Comparison of ENCODE assay signal across 1 cellular context in the genomic region with DNA sequence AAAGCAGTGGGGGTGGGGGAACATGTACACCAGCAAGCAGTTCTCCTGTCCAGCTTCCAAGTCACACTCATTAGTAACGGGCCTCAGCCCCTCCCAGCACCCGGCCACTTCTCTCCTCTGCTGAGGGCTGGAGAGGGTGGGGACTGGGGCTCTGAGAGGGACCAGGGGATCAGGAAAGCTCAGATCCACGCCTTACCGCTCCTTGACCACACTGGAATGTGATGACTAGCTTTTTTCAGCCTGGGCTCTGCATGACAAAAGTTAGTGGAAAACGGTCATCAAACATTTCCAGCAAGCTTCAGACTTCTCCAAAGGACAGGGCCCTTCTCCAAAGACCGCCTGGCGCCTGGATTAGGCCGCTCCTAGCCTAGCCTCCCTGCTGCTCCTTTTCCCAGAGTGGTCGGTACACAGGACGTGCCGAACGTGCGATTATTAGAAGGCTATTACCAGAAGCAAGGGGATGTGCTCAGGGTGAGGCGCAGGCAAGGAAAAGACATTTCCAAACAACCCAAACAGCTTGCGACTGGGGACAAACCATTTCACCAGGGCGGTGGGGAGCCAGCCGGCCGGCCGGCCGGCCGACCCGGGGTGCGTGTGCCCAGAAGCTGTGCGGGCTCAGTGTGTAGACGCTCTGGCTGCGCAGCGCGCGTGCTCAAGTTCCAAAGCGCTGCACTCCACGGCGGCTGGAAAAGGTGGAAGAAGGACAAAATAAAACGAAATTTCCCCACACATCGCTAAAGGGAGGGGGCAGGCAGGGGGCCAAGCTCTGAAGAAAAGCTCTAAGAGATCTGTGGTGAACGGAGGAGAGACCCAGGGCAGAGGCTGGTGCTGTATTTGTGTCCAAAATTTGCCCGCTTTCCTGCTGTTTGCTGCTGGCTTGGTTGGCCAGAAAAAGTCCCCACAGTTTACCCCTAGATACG.
TF ChIP-seq lines count a peak whose summit lies in the region.

No MANE protein-coding gene starts in this region.

TF ChIP-seq in HepG2, 621 proteins besides CTCF, POLR2A, EP300 and RAD21 (continued from another document and continues in another):
- no peak for TF ChIP-seq ZBTB40 (IDR thresholded peaks at IDR 0.05)
- TF ChIP-seq ZBTB40 (CRISPR knock-in tag; IDR thresholded peaks at IDR 0.05) = no peak
- TF ChIP-seq, protein P1, sequence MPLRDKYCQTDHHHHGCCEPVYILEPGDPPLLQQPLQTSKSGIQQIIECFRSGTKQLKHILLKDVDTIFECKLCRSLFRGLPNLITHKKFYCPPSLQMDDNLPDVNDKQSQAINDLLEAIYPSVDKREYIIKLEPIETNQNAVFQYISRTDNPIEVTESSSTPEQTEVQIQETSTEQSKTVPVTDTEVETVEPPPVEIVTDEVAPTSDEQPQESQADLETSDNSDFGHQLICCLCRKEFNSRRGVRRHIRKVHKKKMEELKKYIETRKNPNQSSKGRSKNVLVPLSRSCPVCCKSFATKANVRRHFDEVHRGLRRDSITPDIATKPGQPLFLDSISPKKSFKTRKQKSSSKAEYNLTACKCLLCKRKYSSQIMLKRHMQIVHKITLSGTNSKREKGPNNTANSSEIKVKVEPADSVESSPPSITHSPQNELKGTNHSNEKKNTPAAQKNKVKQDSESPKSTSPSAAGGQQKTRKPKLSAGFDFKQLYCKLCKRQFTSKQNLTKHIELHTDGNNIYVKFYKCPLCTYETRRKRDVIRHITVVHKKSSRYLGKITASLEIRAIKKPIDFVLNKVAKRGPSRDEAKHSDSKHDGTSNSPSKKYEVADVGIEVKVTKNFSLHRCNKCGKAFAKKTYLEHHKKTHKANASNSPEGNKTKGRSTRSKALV (CRISPR knock-in tag; IDR thresholded peaks at IDR 0.05) = peak; percentile 76; the same call in 1 of the 2 replicates
- TF ChIP-seq, protein P2, sequence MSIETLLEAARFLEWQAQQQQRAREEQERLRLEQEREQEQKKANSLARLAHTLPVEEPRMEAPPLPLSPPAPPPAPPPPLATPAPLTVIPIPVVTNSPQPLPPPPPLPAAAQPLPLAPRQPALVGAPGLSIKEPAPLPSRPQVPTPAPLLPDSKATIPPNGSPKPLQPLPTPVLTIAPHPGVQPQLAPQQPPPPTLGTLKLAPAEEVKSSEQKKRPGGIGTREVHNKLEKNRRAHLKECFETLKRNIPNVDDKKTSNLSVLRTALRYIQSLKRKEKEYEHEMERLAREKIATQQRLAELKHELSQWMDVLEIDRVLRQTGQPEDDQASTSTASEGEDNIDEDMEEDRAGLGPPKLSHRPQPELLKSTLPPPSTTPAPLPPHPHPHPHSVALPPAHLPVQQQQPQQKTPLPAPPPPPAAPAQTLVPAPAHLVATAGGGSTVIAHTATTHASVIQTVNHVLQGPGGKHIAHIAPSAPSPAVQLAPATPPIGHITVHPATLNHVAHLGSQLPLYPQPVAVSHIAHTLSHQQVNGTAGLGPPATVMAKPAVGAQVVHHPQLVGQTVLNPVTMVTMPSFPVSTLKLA (IDR thresholded peaks at IDR 0.05) = no peak
- no peak for TF ChIP-seq MED13 (CRISPR knock-in tag; IDR thresholded peaks at IDR 0.05)
- TF ChIP-seq ZBTB38 (CRISPR knock-in tag; IDR thresholded peaks at IDR 0.05) = no peak
- TF ChIP-seq PHB2 (IDR thresholded peaks at IDR 0.05; ENCODE audit: partially characterized antibody) = no peak
- TF ChIP-seq HNF4G (IDR thresholded peaks at IDR 0.05; ENCODE audit: borderline replicate concordance, low read depth, low read length) = no peak
- TF ChIP-seq HNF4G (CRISPR knock-in tag; IDR thresholded peaks at IDR 0.05; ENCODE audit: borderline replicate concordance, low read depth) = no peak
- no peak for TF ChIP-seq ZFP90 (CRISPR knock-in tag; IDR thresholded peaks at IDR 0.05; ENCODE audit: borderline replicate concordance)
- TF ChIP-seq POGK (CRISPR knock-in tag; conservative IDR thresholded peaks at IDR 0.05) = no peak
- TF ChIP-seq ZFX (CRISPR knock-in tag; IDR thresholded peaks at IDR 0.05; ENCODE audit: low read depth) = peak; percentile 55; the same call in 1 of the 2 replicates
- no peak for TF ChIP-seq SMAD9 (CRISPR knock-in tag; IDR thresholded peaks at IDR 0.05)
- TF ChIP-seq ZNF549 (CRISPR knock-in tag; IDR thresholded peaks at IDR 0.05) = no peak
- TF ChIP-seq PAWR (CRISPR knock-in tag; IDR thresholded peaks at IDR 0.05; ENCODE audit: borderline replicate concordance) = no peak
- no peak for TF ChIP-seq ZNF546 (CRISPR knock-in tag; conservative IDR thresholded peaks at IDR 0.05)
- no peak for TF ChIP-seq PATZ1 (CRISPR knock-in tag; IDR thresholded peaks at IDR 0.05)
- TF ChIP-seq ZNF121 (CRISPR knock-in tag; IDR thresholded peaks at IDR 0.05) = no peak
- no peak for TF ChIP-seq ZNF816 (CRISPR knock-in tag; IDR thresholded peaks at IDR 0.05; ENCODE audit: borderline replicate concordance)
- no peak for TF ChIP-seq CBX2 (IDR thresholded peaks at IDR 0.05; ENCODE audit: low read depth, low read length)
- peak; percentile 95; the same call in 1 of the 2 replicates for TF ChIP-seq CBX2 (CRISPR knock-in tag; IDR thresholded peaks at IDR 0.05; ENCODE audit: low read depth)
- TF ChIP-seq, protein P3, sequence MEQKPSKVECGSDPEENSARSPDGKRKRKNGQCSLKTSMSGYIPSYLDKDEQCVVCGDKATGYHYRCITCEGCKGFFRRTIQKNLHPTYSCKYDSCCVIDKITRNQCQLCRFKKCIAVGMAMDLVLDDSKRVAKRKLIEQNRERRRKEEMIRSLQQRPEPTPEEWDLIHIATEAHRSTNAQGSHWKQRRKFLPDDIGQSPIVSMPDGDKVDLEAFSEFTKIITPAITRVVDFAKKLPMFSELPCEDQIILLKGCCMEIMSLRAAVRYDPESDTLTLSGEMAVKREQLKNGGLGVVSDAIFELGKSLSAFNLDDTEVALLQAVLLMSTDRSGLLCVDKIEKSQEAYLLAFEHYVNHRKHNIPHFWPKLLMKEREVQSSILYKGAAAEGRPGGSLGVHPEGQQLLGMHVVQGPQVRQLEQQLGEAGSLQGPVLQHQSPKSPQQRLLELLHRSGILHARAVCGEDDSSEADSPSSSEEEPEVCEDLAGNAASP (CRISPR knock-in tag; IDR thresholded peaks at IDR 0.05; ENCODE audit: borderline replicate concordance) = no peak
- TF ChIP-seq, protein P4, sequence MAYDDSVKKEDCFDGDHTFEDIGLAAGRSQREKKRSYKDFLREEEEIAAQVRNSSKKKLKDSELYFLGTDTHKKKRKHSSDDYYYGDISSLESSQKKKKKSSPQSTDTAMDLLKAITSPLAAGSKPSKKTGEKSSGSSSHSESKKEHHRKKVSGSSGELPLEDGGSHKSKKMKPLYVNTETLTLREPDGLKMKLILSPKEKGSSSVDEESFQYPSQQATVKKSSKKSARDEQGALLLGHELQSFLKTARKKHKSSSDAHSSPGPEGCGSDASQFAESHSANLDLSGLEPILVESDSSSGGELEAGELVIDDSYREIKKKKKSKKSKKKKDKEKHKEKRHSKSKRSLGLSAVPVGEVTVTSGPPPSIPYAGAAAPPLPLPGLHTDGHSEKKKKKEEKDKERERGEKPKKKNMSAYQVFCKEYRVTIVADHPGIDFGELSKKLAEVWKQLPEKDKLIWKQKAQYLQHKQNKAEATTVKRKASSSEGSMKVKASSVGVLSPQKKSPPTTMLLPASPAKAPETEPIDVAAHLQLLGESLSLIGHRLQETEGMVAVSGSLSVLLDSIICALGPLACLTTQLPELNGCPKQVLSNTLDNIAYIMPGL (CRISPR knock-in tag; IDR thresholded peaks at IDR 0.05; ENCODE audit: borderline replicate concordance in 1 of 2, low read depth in 1 of 2) = peak in 1 of 2 experiments; percentile 31; a peak in 1 of 4 replicates
- no peak for TF ChIP-seq ZFP36L2 (CRISPR knock-in tag; IDR thresholded peaks at IDR 0.05)
- peak; percentile 62; the same call in 1 of the 2 replicates for TF ChIP-seq ZNF563 (CRISPR knock-in tag; IDR thresholded peaks at IDR 0.05)
- no peak for TF ChIP-seq KAT2B (IDR thresholded peaks at IDR 0.05; ENCODE audit: borderline replicate concordance, low read depth, low read length)
- no peak for TF ChIP-seq POLR2AphosphoS2 (IDR thresholded peaks at IDR 0.05; ENCODE audit: low read depth, low read length)
- no peak for TF ChIP-seq ZFAT (CRISPR knock-in tag; conservative IDR thresholded peaks at IDR 0.05)
- TF ChIP-seq, protein P5, sequence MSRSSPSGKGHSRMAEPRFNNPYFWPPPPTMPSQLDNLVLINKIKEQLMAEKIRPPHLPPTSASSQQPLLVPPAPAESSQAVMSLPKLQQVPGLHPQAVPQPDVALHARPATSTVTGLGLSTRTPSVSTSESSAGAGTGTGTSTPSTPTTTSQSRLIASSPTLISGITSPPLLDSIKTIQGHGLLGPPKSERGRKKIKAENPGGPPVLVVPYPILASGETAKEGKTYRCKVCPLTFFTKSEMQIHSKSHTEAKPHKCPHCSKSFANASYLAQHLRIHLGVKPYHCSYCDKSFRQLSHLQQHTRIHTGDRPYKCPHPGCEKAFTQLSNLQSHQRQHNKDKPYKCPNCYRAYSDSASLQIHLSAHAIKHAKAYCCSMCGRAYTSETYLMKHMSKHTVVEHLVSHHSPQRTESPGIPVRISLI (CRISPR knock-in tag; IDR thresholded peaks at IDR 0.05; ENCODE audit: borderline replicate concordance) = peak; percentile 39; the same call in 1 of the 2 replicates
